Comparison of ENCODE assay signal across 1 cellular context in the genomic region with DNA sequence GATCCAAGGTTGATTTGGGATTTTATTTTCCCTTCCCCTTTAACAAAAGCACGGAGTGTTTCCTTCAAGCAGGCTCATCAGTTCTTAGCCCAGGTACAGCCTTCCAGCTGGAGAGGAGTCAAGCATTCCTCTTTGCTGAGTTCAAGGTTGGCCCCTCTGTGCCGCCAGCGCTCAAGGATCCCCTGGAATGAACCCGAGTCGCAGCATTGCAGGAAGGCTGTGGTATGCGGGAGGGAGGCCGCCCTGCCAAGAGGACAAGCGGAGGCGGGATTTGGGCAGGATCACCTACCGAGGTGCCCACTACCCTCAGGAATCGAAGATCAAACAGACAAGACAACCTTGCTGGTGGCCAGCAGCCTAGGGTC.
TF ChIP-seq lines count a peak whose summit lies in the region.

No MANE protein-coding gene starts in this region.

TF ChIP-seq in HepG2, 621 proteins besides CTCF, POLR2A, EP300 and RAD21:
- no peak for TF ChIP-seq ZNF274 (CRISPR knock-in tag; IDR thresholded peaks at IDR 0.05)
- TF ChIP-seq MIER3 (CRISPR knock-in tag; IDR thresholded peaks at IDR 0.05; ENCODE audit: borderline replicate concordance), result no peak
- no peak for TF ChIP-seq TAF15 (IDR thresholded peaks at IDR 0.05; ENCODE audit: low read depth, low read length, poor library complexity, severe bottlenecking)
- TF ChIP-seq, protein P1, sequence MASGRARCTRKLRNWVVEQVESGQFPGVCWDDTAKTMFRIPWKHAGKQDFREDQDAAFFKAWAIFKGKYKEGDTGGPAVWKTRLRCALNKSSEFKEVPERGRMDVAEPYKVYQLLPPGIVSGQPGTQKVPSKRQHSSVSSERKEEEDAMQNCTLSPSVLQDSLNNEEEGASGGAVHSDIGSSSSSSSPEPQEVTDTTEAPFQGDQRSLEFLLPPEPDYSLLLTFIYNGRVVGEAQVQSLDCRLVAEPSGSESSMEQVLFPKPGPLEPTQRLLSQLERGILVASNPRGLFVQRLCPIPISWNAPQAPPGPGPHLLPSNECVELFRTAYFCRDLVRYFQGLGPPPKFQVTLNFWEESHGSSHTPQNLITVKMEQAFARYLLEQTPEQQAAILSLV (CRISPR knock-in tag; IDR thresholded peaks at IDR 0.05; ENCODE audit: borderline replicate concordance), result no peak
- no peak for TF ChIP-seq ZSCAN29 (CRISPR knock-in tag; conservative IDR thresholded peaks at IDR 0.05)
- TF ChIP-seq ZNF383 (CRISPR knock-in tag; IDR thresholded peaks at IDR 0.05; ENCODE audit: borderline replicate concordance), result no peak
- TF ChIP-seq, protein P2, sequence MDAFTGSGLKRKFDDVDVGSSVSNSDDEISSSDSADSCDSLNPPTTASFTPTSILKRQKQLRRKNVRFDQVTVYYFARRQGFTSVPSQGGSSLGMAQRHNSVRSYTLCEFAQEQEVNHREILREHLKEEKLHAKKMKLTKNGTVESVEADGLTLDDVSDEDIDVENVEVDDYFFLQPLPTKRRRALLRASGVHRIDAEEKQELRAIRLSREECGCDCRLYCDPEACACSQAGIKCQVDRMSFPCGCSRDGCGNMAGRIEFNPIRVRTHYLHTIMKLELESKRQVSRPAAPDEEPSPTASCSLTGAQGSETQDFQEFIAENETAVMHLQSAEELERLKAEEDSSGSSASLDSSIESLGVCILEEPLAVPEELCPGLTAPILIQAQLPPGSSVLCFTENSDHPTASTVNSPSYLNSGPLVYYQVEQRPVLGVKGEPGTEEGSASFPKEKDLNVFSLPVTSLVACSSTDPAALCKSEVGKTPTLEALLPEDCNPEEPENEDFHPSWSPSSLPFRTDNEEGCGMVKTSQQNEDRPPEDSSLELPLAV (CRISPR knock-in tag; conservative IDR thresholded peaks at IDR 0.05; ENCODE audit: low read depth), result no peak
- TF ChIP-seq NCOA5 (CRISPR knock-in tag; IDR thresholded peaks at IDR 0.05), result no peak
- TF ChIP-seq TBL1XR1 (IDR thresholded peaks at IDR 0.05; ENCODE audit: borderline replicate concordance, low read length, partially characterized antibody), result no peak
- no peak for TF ChIP-seq GATAD1 (CRISPR knock-in tag; IDR thresholded peaks at IDR 0.05)
- TF ChIP-seq PRPF4 (IDR thresholded peaks at IDR 0.05; ENCODE audit: low read depth, low read length, poor library complexity, severe bottlenecking), result no peak
- TF ChIP-seq ZNF816 (CRISPR knock-in tag; IDR thresholded peaks at IDR 0.05; ENCODE audit: borderline replicate concordance), result no peak
- TF ChIP-seq, protein P3, sequence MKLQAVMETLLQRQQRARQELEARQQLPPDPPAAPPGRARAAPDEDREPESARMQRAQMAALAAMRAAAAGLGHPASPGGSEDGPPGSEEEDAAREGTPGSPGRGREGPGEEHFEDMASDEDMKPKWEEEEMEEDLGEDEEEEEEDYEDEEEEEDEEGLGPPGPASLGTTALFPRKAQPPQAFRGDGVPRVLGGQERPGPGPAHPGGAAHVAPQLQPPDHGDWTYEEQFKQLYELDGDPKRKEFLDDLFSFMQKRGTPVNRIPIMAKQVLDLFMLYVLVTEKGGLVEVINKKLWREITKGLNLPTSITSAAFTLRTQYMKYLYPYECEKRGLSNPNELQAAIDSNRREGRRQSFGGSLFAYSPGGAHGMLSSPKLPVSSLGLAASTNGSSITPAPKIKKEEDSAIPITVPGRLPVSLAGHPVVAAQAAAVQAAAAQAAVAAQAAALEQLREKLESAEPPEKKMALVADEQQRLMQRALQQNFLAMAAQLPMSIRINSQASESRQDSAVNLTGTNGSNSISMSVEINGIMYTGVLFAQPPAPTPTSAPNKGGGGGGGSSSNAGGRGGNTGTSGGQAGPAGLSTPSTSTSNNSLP (IDR thresholded peaks at IDR 0.05; ENCODE audit: low read depth, low read length), result no peak
- no peak for TF ChIP-seq RNF2 (conservative IDR thresholded peaks at IDR 0.05; ENCODE audit: low read depth)
